10 cellular contexts compared by ENCODE assay signal in genomic region chr4:26583538-26583864, GRCh38. TPM values are rescaled to one million over a fixed set of nuclear protein-coding genes. Genes with fewer than 3 reads are reported as not detected.
DNase-seq lines count a peak whose midpoint lies in the region; ATAC-seq, FAIRE-seq and TF ChIP-seq lines count a peak whose summit lies in the region.
"Had no signal": no experiment of that assay in that cellular context is flagged by ENCODE, and none has a peak within 500 bp of the region (broad histone marks: within the 10 kb centered on the region; RNA-seq: fewer than 3 reads in every experiment).

No MANE protein-coding gene starts in this region.

- no peaks in the 10 kb centered on the region for H3K27me3 ChIP-seq in adipocyte (replicated peaks; ENCODE audit: control insufficient read depth, insufficient read depth, low read length)
- no peaks in the 10 kb centered on the region for H3K27me3 ChIP-seq in keratinocyte (ENCODE audit: control insufficient read depth, extremely low read depth, insufficient read depth, low read length)
- H3K27me3 ChIP-seq in stomach smooth muscle (ENCODE audit: control insufficient read depth in 1 of 2, insufficient read depth in 2 of 2, low read length in 2 of 2): no peaks in the 10 kb centered on the region

- peak overlapping the region; percentile 92 for H3K9ac ChIP-seq in adipocyte (ENCODE audit: low read length)
- peak overlapping the region; percentile 85 for H3K9ac ChIP-seq in keratinocyte (ENCODE audit: control insufficient read depth, extremely low read depth, insufficient read depth, low read length)
- peak overlapping the region; percentile 66 to 69 for H3K9ac ChIP-seq in stomach smooth muscle (ENCODE audit: low read length in 2 of 2)

- H4K20me1 ChIP-seq in keratinocyte (ENCODE audit: control insufficient read depth, extremely low read depth, insufficient read depth, low read length): no peaks in the 10 kb centered on the region

- no peaks in the 10 kb centered on the region for H3K9me1 ChIP-seq in keratinocyte (ENCODE audit: control insufficient read depth, extremely low read depth, insufficient read depth, low read length)

- H3K4me3 ChIP-seq in adipocyte (ENCODE audit: low read length): peak overlapping the region; percentile 98
- H3K4me3 ChIP-seq in keratinocyte (ENCODE audit: control insufficient read depth in 2 of 3, extremely low read depth in 1 of 3, insufficient read depth in 2 of 3, low read depth in 1 of 3, low read length in 3 of 3): peak overlapping the region; percentile 64 to 94 (median 89)
- H3K4me3 ChIP-seq in stomach smooth muscle (ENCODE audit: low read length in 2 of 2): peak overlapping the region; percentile 73 to 96

- peaks cover 25% of the 10 kb centered on the region for H3K79me2 ChIP-seq in keratinocyte (ENCODE audit: control insufficient read depth, insufficient read depth, low read length)

- H3K9me3 ChIP-seq in KOPT-K1 (ENCODE audit: insufficient read depth, low read length, poor library complexity, severe bottlenecking): no peaks in the 10 kb centered on the region
- no peaks in the 10 kb centered on the region for H3K9me3 ChIP-seq in adipocyte (ENCODE audit: control insufficient read depth, low read length)
- no peaks in the 10 kb centered on the region for H3K9me3 ChIP-seq in keratinocyte (ENCODE audit: control insufficient read depth, low read depth, low read length)
- no peaks in the 10 kb centered on the region for H3K9me3 ChIP-seq in stomach smooth muscle (ENCODE audit: control insufficient read depth in 2 of 2, low read length in 2 of 2)

- peak overlapping the region; percentile 98 for H2AFZ ChIP-seq in keratinocyte (ENCODE audit: control insufficient read depth, low read length)

- H3K27ac ChIP-seq in KOPT-K1 (ENCODE audit: low read depth, low read length, poor library complexity, severe bottlenecking) (peak overlapping the region; percentile 71), keratinocyte (ENCODE audit: control insufficient read depth, insufficient read depth, low read length) (peak overlapping the region; percentile 73), stomach smooth muscle (ENCODE audit: low read length) (peak overlapping the region; percentile 68)

- intact Hi-C loops in posterior vena cava (cut with DNase I): no loop called here

- peak; percentile 44 for ATAC-seq in GM21786 (IDR thresholded peaks at IDR 0.05; ENCODE audit: unreplicated experiment)

- peaks cover 14% of the 10 kb centered on the region for H3K4me1 ChIP-seq in adipocyte (ENCODE audit: control insufficient read depth, insufficient read depth, low read length)
- H3K4me1 ChIP-seq in keratinocyte (ENCODE audit: control insufficient read depth, extremely low read depth, insufficient read depth, low read length): peaks cover 5% of the 10 kb centered on the region
- peaks cover 4% of the 10 kb centered on the region for H3K4me1 ChIP-seq in stomach smooth muscle (ENCODE audit: control insufficient read depth, insufficient read depth, low read length)

- dilution Hi-C loops in keratinocyte (cut with MboI; ENCODE audit: extremely low pct_ligation_motif_present, low sequenced_read_pairs): no loop called here

- no peak for TF ChIP-seq CTCF in keratinocyte (optimal IDR thresholded peaks at IDR 0.05 in 1 of 3, IDR thresholded peaks at IDR 0.05 in 1 of 3, conservative IDR thresholded peaks at IDR 0.05 in 1 of 3; ENCODE audit: extremely low read depth in 1 of 3, insufficient read depth in 2 of 3, low read length in 3 of 3)

- H3K36me3 ChIP-seq in KOPT-K1 (ENCODE audit: insufficient read depth, low read length): no peaks in the 10 kb centered on the region
- H3K36me3 ChIP-seq in adipocyte (ENCODE audit: control insufficient read depth, insufficient read depth, low read length, severe bottlenecking): no peaks in the 10 kb centered on the region
- H3K36me3 ChIP-seq in keratinocyte (ENCODE audit: control insufficient read depth in 2 of 2, extremely low read depth in 1 of 2, insufficient read depth in 2 of 2, low read length in 2 of 2): no peaks in the 10 kb centered on the region
- H3K36me3 ChIP-seq in stomach smooth muscle (ENCODE audit: control insufficient read depth in 2 of 2, insufficient read depth in 2 of 2, low read length in 2 of 2): no peaks in the 10 kb centered on the region

- peak; percentile 85 for FAIRE-seq in keratinocyte (lab: Jason Lieb, UNC)
- FAIRE-seq: A204.1, colon had no signal

- DNase-seq in DMS 273 treated with DMSO at 0.1 percent for 48 hours (lab: John Stamatoyannopoulos, UW) (peak; percentile 58), DMS 273 (lab: John Stamatoyannopoulos, UW; ENCODE audit: unreplicated experiment) (no peak), adipocyte (ENCODE audit: low read depth) (no peak), keratinocyte (ENCODE audit: low read depth, low spot score) (no peak), posterior vena cava (ENCODE audit: low spot score) (no peak)

- H3K4me2 ChIP-seq in keratinocyte (ENCODE audit: control insufficient read depth, extremely low read depth, insufficient read depth, low read depth, low read length): peak overlapping the region; percentile 93

RNA-seq across cellular contexts. Expression of gene TBC1D19, which starts 0.4 kb away (rescaled TPM):
- polyA plus RNA-seq in keratinocyte: 6.2 to 11.3 TPM (median 9.0 TPM) in 3 replicates
- 3.1 TPM for polyA plus RNA-seq in keratinocyte (2011; ENCODE audit: low read depth)
- polyA plus RNA-seq in keratinocyte (2011; cell fraction: cytosol; rRNA removed): 6.1 and 14.7 TPM in 2 replicates
- polyA plus RNA-seq in keratinocyte (2011; cell fraction: nucleus; rRNA removed): 11.6 and 15.0 TPM in 2 replicates
- polyA plus RNA-seq in keratinocyte (2012; ENCODE audit: low replicate concordance): 1.9 and 3.9 TPM in 2 replicates
- polyA minus RNA-seq in keratinocyte: 2.7 to 21.9 TPM (median 11.5 TPM) in 3 replicates
- 5.2 TPM for polyA minus RNA-seq in keratinocyte (2011; cell fraction: cytosol; rRNA and poly(A)+ RNA removed)
- 15.4 and 30.3 TPM in 2 replicates for polyA minus RNA-seq in keratinocyte (2011; cell fraction: nucleus; rRNA and poly(A)+ RNA removed)
- total RNA-seq in posterior vena cava: 10 to 100 TPM; 11.7 to 12.5 TPM
